ENCODE assay signal across 21 cellular contexts in the genomic region with DNA sequence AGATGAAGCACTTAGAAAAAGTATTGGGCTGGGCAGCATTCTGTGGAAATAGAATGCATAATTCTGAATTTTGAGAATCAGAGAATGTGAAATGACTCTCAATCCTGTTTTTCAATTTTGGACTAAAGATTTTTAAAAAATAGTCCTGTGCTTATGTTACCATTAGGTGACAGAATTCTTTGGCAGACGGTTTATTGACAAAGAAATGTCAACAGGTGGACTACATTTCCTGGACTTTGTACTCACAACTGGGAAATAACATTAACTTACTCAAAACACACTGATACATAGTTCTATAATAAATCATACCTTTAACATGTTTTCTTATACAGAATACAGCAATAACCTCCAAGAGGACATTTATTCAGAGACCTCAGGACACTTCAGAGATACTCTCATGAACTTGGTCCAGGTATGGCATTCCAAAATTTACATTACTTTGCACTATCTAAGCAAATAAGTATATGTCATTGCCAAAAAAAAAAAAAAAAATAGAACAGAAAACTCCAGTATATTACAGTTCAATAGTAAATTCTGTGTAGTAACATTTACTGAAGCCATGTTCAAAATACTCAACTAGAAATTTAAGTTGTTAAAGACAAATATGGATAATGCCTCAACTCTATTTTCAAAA.
"Had no signal": no experiment of that assay in that cellular context is flagged by ENCODE, and none has a peak within 500 bp of the region (broad histone marks: within the 10 kb centered on the region; RNA-seq: fewer than 3 reads in every experiment).

No MANE protein-coding gene starts in this region.

- H3K9me3 ChIP-seq: ascending aorta, breast epithelium, gastrocnemius medialis, lower lobe of right lung, sigmoid colon had no signal

- ATAC-seq: activated CD8-positive, alpha-beta T cell treated with anti-CD3 and anti-CD28 coated beads for 36 hours; activated naive CD8-positive, alpha-beta T cell treated with anti-CD3 and anti-CD28 coated beads, Interleukin-2, amount 50 U/mL, for 24 hours; esophagus mucosa; gastrocnemius medialis; lower lobe of right lung; natural killer cell; stimulated activated naive B cell treated with anti-CD40 and anti-IgM and Interleukin-4, amounts not matched to agents 10 μg/mL and 1 μg/mL and 100 μg/mL, for 72 hours had no signal

- H3K27ac ChIP-seq: ascending aorta, breast epithelium, gastrocnemius medialis, lower lobe of right lung, parathyroid adenoma, sigmoid colon, tibial artery had no signal

- H3K4me3 ChIP-seq: ascending aorta, breast epithelium, gastrocnemius medialis, lower lobe of right lung, sigmoid colon, tibial artery had no signal

- H3K36me3 ChIP-seq: ascending aorta, breast epithelium, gastrocnemius medialis, lower lobe of right lung, sigmoid colon, tibial artery had no signal

- H3K4me1 ChIP-seq: ascending aorta, breast epithelium, gastrocnemius medialis, lower lobe of right lung, parathyroid adenoma, sigmoid colon, tibial artery had no signal

- H3K27me3 ChIP-seq: ascending aorta, breast epithelium, gastrocnemius medialis, sigmoid colon, tibial artery had no signal

- DNase-seq: activated CD4-positive, alpha-beta T cell treated with anti-CD3 and anti-CD28 coated beads, Interleukin-2, amount 10 ng/mL, durations not matched to agents 24 days and 14 days; activated CD8-positive, alpha-beta T cell treated with anti-CD3 and anti-CD28 coated beads for 36 hours; activated naive CD4-positive, alpha-beta T cell treated with Interleukin-2 at 50 U/mL for 16 hours; activated naive CD8-positive, alpha-beta T cell treated with anti-CD3 and anti-CD28 coated beads, Interleukin-2, amount 50 U/mL, for 24 hours; activated T-cell treated with anti-CD3 and anti-CD28 coated beads, Interleukin-2, amount 50 U/mL, for 24 hours; cerebellar nuclear complex; cortex of kidney; effector CD4-positive, alpha-beta T cell; gastrocnemius medialis; head of caudate nucleus; lower lobe of right lung; natural killer cell; sigmoid colon; stimulated activated naive B cell treated with anti-CD40 and anti-IgM and Interleukin-4, amounts not matched to agents 10 μg/mL and 1 μg/mL and 100 μg/mL, for 72 hours; T-helper 1 cell; T-helper 9 cell; tibial artery had no signal
